28 cellular contexts compared by ENCODE assay signal in genomic region chr9:123020796-123021195, GRCh38. TPM values are rescaled to one million over a fixed set of nuclear protein-coding genes. Genes with fewer than 3 reads are reported as not detected.
"Had no signal": no experiment of that assay in that cellular context is flagged by ENCODE, and none has a peak within 500 bp of the region (broad histone marks: within the 10 kb centered on the region; RNA-seq: fewer than 3 reads in every experiment).

No MANE protein-coding gene starts in this region.

- H3K4me3 Mint-ChIP-seq: activated B cell treated with CpG ODN at 0.5 μM for 24 hours; activated CD4-positive, alpha-beta memory T cell treated with anti-CD3 and anti-CD28 coated beads for 36 hours; activated CD4-positive, alpha-beta T cell treated with anti-CD3 and anti-CD28 coated beads, Interleukin-2, amount 10 ng/mL, durations not matched to agents 7 days and 5 days; activated naive CD4-positive, alpha-beta T cell treated with anti-CD3 and anti-CD28 coated beads for 36 hours; activated naive CD8-positive, alpha-beta T cell; activated T-helper 17 cell treated with anti-CD3 and anti-CD28 coated beads, Interleukin-2, amount 50 U/mL, for 72 hours; T-cell had no signal

- DNase-seq: activated B cell treated with CpG ODN at 0.5 μM for 24 hours; activated CD4-positive, alpha-beta memory T cell treated with anti-CD3 and anti-CD28 coated beads for 36 hours; activated CD4-positive, alpha-beta T cell treated with anti-CD3 and anti-CD28 coated beads for 1 hour; activated CD4-positive, alpha-beta T cell treated with anti-CD3 and anti-CD28 coated beads, Interleukin-2, amount 10 ng/mL, durations not matched to agents 7 days and 5 days; activated CD8-positive, alpha-beta memory T cell treated with anti-CD3 and anti-CD28 coated beads for 24 hours; activated gamma-delta T cell; activated naive CD4-positive, alpha-beta T cell treated with anti-CD3 and anti-CD28 coated beads for 36 hours; activated T-cell treated with anti-CD3 and anti-CD28 coated beads for 4 hours; activated T-cell treated with anti-CD3 and anti-CD28 coated beads, Interleukin-2, amount 50 U/mL, for 48 hours; brain microvascular endothelial cell; MG63; MV-4-11; NCI-H1092 treated with DMSO at 0.1 percent for 48 hours; NCI-H1417 treated with DMSO at 0.1 percent for 48 hours; NCI-H1694; NCI-H2029; NCI-H2107; NCI-H345; NCI-H510A; NCI-H526 treated with DMSO at 0.1 percent for 48 hours; NCI-H82; SIG-M5; T-cell; T-helper 2 cell; T1000 had no signal

- H3K9me3 Mint-ChIP-seq: activated B cell treated with CpG ODN at 0.5 μM for 24 hours; activated CD4-positive, alpha-beta memory T cell treated with anti-CD3 and anti-CD28 coated beads for 36 hours; activated CD4-positive, alpha-beta T cell treated with anti-CD3 and anti-CD28 coated beads, Interleukin-2, amount 10 ng/mL, durations not matched to agents 7 days and 5 days; activated naive CD4-positive, alpha-beta T cell treated with anti-CD3 and anti-CD28 coated beads for 36 hours; activated T-helper 17 cell treated with anti-CD3 and anti-CD28 coated beads, Interleukin-2, amount 50 U/mL, for 72 hours; T-cell had no signal

- H3K4me1 Mint-ChIP-seq: activated B cell treated with CpG ODN at 0.5 μM for 24 hours; activated CD4-positive, alpha-beta T cell treated with anti-CD3 and anti-CD28 coated beads, Interleukin-2, amount 10 ng/mL, durations not matched to agents 7 days and 5 days; activated T-helper 17 cell treated with anti-CD3 and anti-CD28 coated beads, Interleukin-2, amount 50 U/mL, for 72 hours; T-cell had no signal

- H3K27me3 Mint-ChIP-seq: activated B cell treated with CpG ODN at 0.5 μM for 24 hours; activated CD4-positive, alpha-beta memory T cell treated with anti-CD3 and anti-CD28 coated beads for 36 hours; activated CD4-positive, alpha-beta T cell treated with anti-CD3 and anti-CD28 coated beads, Interleukin-2, amount 10 ng/mL, durations not matched to agents 7 days and 5 days; activated naive CD8-positive, alpha-beta T cell; activated T-helper 17 cell treated with anti-CD3 and anti-CD28 coated beads, Interleukin-2, amount 50 U/mL, for 72 hours; T-cell had no signal

- H3K27ac Mint-ChIP-seq: activated B cell treated with CpG ODN at 0.5 μM for 24 hours; activated CD4-positive, alpha-beta memory T cell treated with anti-CD3 and anti-CD28 coated beads for 36 hours; activated CD4-positive, alpha-beta T cell treated with anti-CD3 and anti-CD28 coated beads, Interleukin-2, amount 10 ng/mL, durations not matched to agents 7 days and 5 days; activated naive CD4-positive, alpha-beta T cell treated with anti-CD3 and anti-CD28 coated beads for 36 hours; activated naive CD8-positive, alpha-beta T cell; activated T-helper 17 cell treated with anti-CD3 and anti-CD28 coated beads, Interleukin-2, amount 50 U/mL, for 72 hours; T-cell had no signal

- ATAC-seq: activated T-helper 17 cell treated with anti-CD3 and anti-CD28 coated beads, Interleukin-2, amount 50 U/mL, for 72 hours; T-cell had no signal

RNA-seq across cellular contexts. Expression of gene GPR21, which starts 12.7 kb away (rescaled TPM):
- total RNA-seq: RPMI7951 had no signal
